ENCODE assay signal across 22 cellular contexts in genomic region chr5:126965487-126965886, GRCh38.
DNase-seq lines count a peak whose midpoint lies in the region; ATAC-seq and TF ChIP-seq lines count a peak whose summit lies in the region.
"Had no signal": no experiment of that assay in that cellular context is flagged by ENCODE, and none has a peak within 500 bp of the region (broad histone marks: within the 10 kb centered on the region; RNA-seq: fewer than 3 reads in every experiment).

No MANE protein-coding gene starts in this region.

- ATAC-seq in GM18870 (IDR thresholded peaks at IDR 0.05; ENCODE audit: unreplicated experiment): peak; percentile 8
- peak; percentile 28 for ATAC-seq in HG03432 (IDR thresholded peaks at IDR 0.05; ENCODE audit: unreplicated experiment)
- ATAC-seq in stimulated activated naive CD8-positive, alpha-beta T cell treated with anti-CD3 and anti-CD28 coated beads, Interleukin-15, amount 100 ng/mL, for 72 hours: no peak
- ATAC-seq: left ventricle myocardium superior had no signal

- H3K36me3 ChIP-seq in ACC112 (ENCODE audit: insufficient read depth, low read length): no peaks in the 10 kb centered on the region
- H3K36me3 ChIP-seq: esophagus muscularis mucosa, neutrophil had no signal

- H3K27me3 ChIP-seq in ACC112 (ENCODE audit: insufficient read depth, low read length): no peaks in the 10 kb centered on the region
- H3K27me3 ChIP-seq: esophagus muscularis mucosa, neutrophil had no signal

- H3K4me3 ChIP-seq in ACC112 (ENCODE audit: low read depth, low read length): no peak overlapping the region
- no peak overlapping the region for H3K4me3 ChIP-seq in epithelial cell of esophagus (ENCODE audit: low read length)
- H3K4me3 ChIP-seq: esophagus muscularis mucosa had no signal

- no peaks in the 10 kb centered on the region for H3K79me2 ChIP-seq in ACC112 (ENCODE audit: control insufficient read depth, insufficient read depth, low read length, unreplicated experiment)

- TF ChIP-seq CTCF in epithelial cell of esophagus (IDR thresholded peaks at IDR 0.05; ENCODE audit: insufficient read depth, low read depth, low read length, missing control alignments): no peak
- TF ChIP-seq CTCF in nephron progenitor cell (IDR thresholded peaks at IDR 0.05): no peak

- no peak overlapping the region for H3K27ac Mint-ChIP-seq in nephron progenitor cell
- H3K27ac Mint-ChIP-seq in stimulated activated naive CD8-positive, alpha-beta T cell treated with anti-CD3 and anti-CD28 coated beads, Interleukin-15, amount 100 ng/mL, for 72 hours: no peak overlapping the region

- no peaks in the 10 kb centered on the region for H3K36me3 Mint-ChIP-seq in nephron progenitor cell (ENCODE audit: low read depth)

- H3K27ac ChIP-seq in ACC112 (ENCODE audit: low read depth, low read length): peak overlapping the region; percentile 30
- H3K27ac ChIP-seq: C4-2B, esophagus muscularis mucosa, neutrophil, VCaP had no signal

- peaks cover 2% of the 10 kb centered on the region for H3K4me1 Mint-ChIP-seq in nephron progenitor cell
- H3K4me1 Mint-ChIP-seq in stimulated activated naive CD8-positive, alpha-beta T cell treated with anti-CD3 and anti-CD28 coated beads, Interleukin-15, amount 100 ng/mL, for 72 hours: peaks cover 13% of the 10 kb centered on the region

- no peak overlapping the region for H2AFZ ChIP-seq in ACC112 (ENCODE audit: low read length, unreplicated experiment)

- peak; percentile 20 for DNase-seq in epithelial cell of esophagus (ENCODE audit: low read depth)
- DNase-seq in HT-29 (ENCODE audit: low spot score): no peak
- DNase-seq in DMS79 (lab: John Stamatoyannopoulos, UW): no peak
- no peak for DNase-seq in nephron progenitor cell
- DNase-seq in stimulated activated naive CD8-positive, alpha-beta T cell treated with anti-CD3 and anti-CD28 coated beads, Interleukin-15, amount 100 ng/mL, for 72 hours: no peak
- DNase-seq: activated CD4-positive, alpha-beta T cell treated with anti-CD3 and anti-CD28 coated beads, Interleukin-2, amount 50 U/mL, for 48 hours; activated naive CD4-positive, alpha-beta T cell treated with Interleukin-2 at 50 U/mL for 16 hours; activated T-cell treated with anti-CD3 and anti-CD28 coated beads for 4 hours; central memory CD4-positive, alpha-beta T cell; DMS 273 treated with DMSO at 0.1 percent for 48 hours; H7; left ventricle myocardium superior; NCI-H2107; NCI-H526; stimulated activated CD4-positive, alpha-beta T cell treated with anti-CD3 and anti-CD28 coated beads, Interleukin-4, amount 100 ng/mL, for 24 hours had no signal

- H3K27me3 Mint-ChIP-seq in nephron progenitor cell (ENCODE audit: low read depth, poor library complexity): peaks cover 8% of the 10 kb centered on the region
- H3K27me3 Mint-ChIP-seq in stimulated activated naive CD8-positive, alpha-beta T cell treated with anti-CD3 and anti-CD28 coated beads, Interleukin-15, amount 100 ng/mL, for 72 hours: no peaks in the 10 kb centered on the region

- H3K4me3 Mint-ChIP-seq in nephron progenitor cell: no peak overlapping the region
- H3K4me3 Mint-ChIP-seq in stimulated activated naive CD8-positive, alpha-beta T cell treated with anti-CD3 and anti-CD28 coated beads, Interleukin-15, amount 100 ng/mL, for 72 hours: no peak overlapping the region

- peaks cover 21% of the 10 kb centered on the region for H3K4me1 ChIP-seq in ACC112 (ENCODE audit: control insufficient read depth, insufficient read depth, low read length, unreplicated experiment)

- no peaks in the 10 kb centered on the region for H3K9me3 Mint-ChIP-seq in nephron progenitor cell
- H3K9me3 Mint-ChIP-seq in stimulated activated naive CD8-positive, alpha-beta T cell treated with anti-CD3 and anti-CD28 coated beads, Interleukin-15, amount 100 ng/mL, for 72 hours: peaks cover 0 to 5% of the 10 kb centered on the region in 2 donors
